ENCODE assay signal across 14 cellular contexts in genomic region chr16:3882531-3882930, GRCh38. TPM values are rescaled to one million over a fixed set of nuclear protein-coding genes. Genes with fewer than 3 reads are reported as not detected.
DNase-seq lines count a peak whose midpoint lies in the region; ATAC-seq lines count a peak whose summit lies in the region.
"Had no signal": no experiment of that assay in that cellular context is flagged by ENCODE, and none has a peak within 500 bp of the region (broad histone marks: within the 10 kb centered on the region; RNA-seq: fewer than 3 reads in every experiment).

No MANE protein-coding gene starts in this region.

- DNase-seq in T-helper 2 cell treated with Interferon-gamma antibody and Interleukin-4, amounts not matched to agents 5 μg/mL and 100 μg/mL, for 36 hours (ENCODE audit: low spot score): no peak
- DNase-seq in T-helper 2 cell (no peak), HAP-1 (ENCODE audit: low spot score in 2 of 2) (peak; percentile 73 to 91), NCI-H748 (lab: John Stamatoyannopoulos, UW; ENCODE audit: unreplicated experiment) (no peak), aorta (no peak)
- no peak for DNase-seq in natural killer cell treated with Interleukin-12 subunit alpha and Interleukin-12 subunit beta and Interleukin-15 and Interleukin-18, amount 100 ng/mL, for 72 hours (ENCODE audit: low spot score)
- DNase-seq: left ventricle myocardium superior; MV-4-11; stimulated activated CD4-positive, alpha-beta T cell treated with anti-CD3 and anti-CD28 coated beads, Interleukin-2, amount 100 ng/mL, for 24 hours; stimulated activated CD8-positive, alpha-beta memory T cell treated with anti-CD3 and anti-CD28 coated beads, Interleukin-4, amount 100 ng/mL, for 48 hours; upper lobe of left lung had no signal

- in situ Hi-C loops in HAP-1 (cut with MboI; ENCODE audit: low sequenced_read_pairs): no loop called here

- WGBS in aorta, 2 donors: 87 to 89% methylated on average over 3 of the region's 3 CpGs

- H3K4me1 ChIP-seq in HAP-1: peaks cover 26% of the 10 kb centered on the region
- H3K4me1 ChIP-seq in aorta (ENCODE audit: control insufficient read depth in 1 of 2, insufficient read depth in 2 of 2, low read length in 2 of 2): no peaks in the 10 kb centered on the region

- peaks cover 4% of the 10 kb centered on the region for H3K9me3 Mint-ChIP-seq in T-helper 2 cell treated with Interferon-gamma antibody and Interleukin-4, amounts not matched to agents 5 μg/mL and 100 μg/mL, for 36 hours
- no peaks in the 10 kb centered on the region for H3K9me3 Mint-ChIP-seq in activated naive CD8-positive, alpha-beta T cell (ENCODE audit: low read depth)
- no peaks in the 10 kb centered on the region for H3K9me3 Mint-ChIP-seq in natural killer cell treated with Interleukin-12 subunit alpha and Interleukin-12 subunit beta and Interleukin-15 and Interleukin-18, amount 100 ng/mL, for 72 hours

- H3K36me3 Mint-ChIP-seq in T-helper 2 cell treated with Interferon-gamma antibody and Interleukin-4, amounts not matched to agents 5 μg/mL and 100 μg/mL, for 36 hours (ENCODE audit: low read depth): peaks cover 15% of the 10 kb centered on the region
- H3K36me3 Mint-ChIP-seq in activated naive CD8-positive, alpha-beta T cell: peaks cover 3% of the 10 kb centered on the region
- H3K36me3 Mint-ChIP-seq in natural killer cell treated with Interleukin-12 subunit alpha and Interleukin-12 subunit beta and Interleukin-15 and Interleukin-18, amount 100 ng/mL, for 72 hours: peaks cover 18% of the 10 kb centered on the region

- H3K27ac ChIP-seq in aorta (ENCODE audit: low read depth in 1 of 2, low read length in 2 of 2): no peak overlapping the region
- H3K27ac ChIP-seq: right atrium auricular region, upper lobe of left lung had no signal

- H3K27me3 Mint-ChIP-seq in T-helper 2 cell treated with Interferon-gamma antibody and Interleukin-4, amounts not matched to agents 5 μg/mL and 100 μg/mL, for 36 hours (ENCODE audit: low read depth): peaks cover 4% of the 10 kb centered on the region
- peaks cover 1% of the 10 kb centered on the region for H3K27me3 Mint-ChIP-seq in activated naive CD8-positive, alpha-beta T cell
- peaks cover 8 to 11% of the 10 kb centered on the region in 2 donors for H3K27me3 Mint-ChIP-seq in natural killer cell treated with Interleukin-12 subunit alpha and Interleukin-12 subunit beta and Interleukin-15 and Interleukin-18, amount 100 ng/mL, for 72 hours

- peaks cover 17% of the 10 kb centered on the region for H3K4me1 Mint-ChIP-seq in T-helper 2 cell treated with Interferon-gamma antibody and Interleukin-4, amounts not matched to agents 5 μg/mL and 100 μg/mL, for 36 hours (ENCODE audit: low read depth)
- peaks cover 22% of the 10 kb centered on the region for H3K4me1 Mint-ChIP-seq in activated naive CD8-positive, alpha-beta T cell (ENCODE audit: low read depth)
- H3K4me1 Mint-ChIP-seq in natural killer cell treated with Interleukin-12 subunit alpha and Interleukin-12 subunit beta and Interleukin-15 and Interleukin-18, amount 100 ng/mL, for 72 hours (ENCODE audit: low read depth in 2 of 2): peaks cover 28 to 29% of the 10 kb centered on the region in 2 donors

- intact Hi-C loops in aorta (cut with DNase I): no loop called here

- ATAC-seq in natural killer cell treated with Interleukin-12 subunit alpha and Interleukin-12 subunit beta and Interleukin-15 and Interleukin-18, amount 100 ng/mL, for 72 hours: no peak
- no peak for ATAC-seq in HG02884 (IDR thresholded peaks at IDR 0.05; ENCODE audit: unreplicated experiment)
- no peak for ATAC-seq in aorta (ENCODE audit: low FRiP score)
- ATAC-seq: left ventricle myocardium superior had no signal

- no peaks in the 10 kb centered on the region; the same call in 1 of the 2 replicates for H3K36me3 ChIP-seq in HAP-1 (replicated peaks)
- no peaks in the 10 kb centered on the region for H3K36me3 ChIP-seq in aorta (ENCODE audit: control insufficient read depth in 1 of 2, insufficient read depth in 2 of 2, low read length in 1 of 2)
- H3K36me3 ChIP-seq: right atrium auricular region, upper lobe of left lung had no signal

- no peak overlapping the region for H3K27ac Mint-ChIP-seq in T-helper 2 cell treated with Interferon-gamma antibody and Interleukin-4, amounts not matched to agents 5 μg/mL and 100 μg/mL, for 36 hours
- H3K27ac Mint-ChIP-seq in activated naive CD8-positive, alpha-beta T cell: peak overlapping the region; percentile 42
- H3K27ac Mint-ChIP-seq in natural killer cell treated with Interleukin-12 subunit alpha and Interleukin-12 subunit beta and Interleukin-15 and Interleukin-18, amount 100 ng/mL, for 72 hours: peak overlapping the region; percentile 78 to 86

- H3K4me3 Mint-ChIP-seq in T-helper 2 cell treated with Interferon-gamma antibody and Interleukin-4, amounts not matched to agents 5 μg/mL and 100 μg/mL, for 36 hours: peak overlapping the region; percentile 54
- peak overlapping the region; percentile 62 for H3K4me3 Mint-ChIP-seq in activated naive CD8-positive, alpha-beta T cell
- peak overlapping the region; percentile 77 for H3K4me3 Mint-ChIP-seq in natural killer cell treated with Interleukin-12 subunit alpha and Interleukin-12 subunit beta and Interleukin-15 and Interleukin-18, amount 100 ng/mL, for 72 hours

- H3K9me3 ChIP-seq in HAP-1 (0 out of 2 replicates have a peak, but pooled peaks cover 7% of the 10 kb centered on the region), aorta (ENCODE audit: control insufficient read depth, low read length) (no peaks in the 10 kb centered on the region)
- H3K9me3 ChIP-seq: right atrium auricular region, upper lobe of left lung had no signal

- H3K4me3 ChIP-seq in HAP-1 (no peak overlapping the region), aorta (ENCODE audit: low read length in 2 of 2) (no peak overlapping the region)
- H3K4me3 ChIP-seq: right atrium auricular region, upper lobe of left lung had no signal

- H3K27me3 ChIP-seq in HAP-1 (ENCODE audit: low read depth) (no peaks in the 10 kb centered on the region), aorta (ENCODE audit: control insufficient read depth in 1 of 2, insufficient read depth in 2 of 2, low read length in 1 of 2) (no peaks in the 10 kb centered on the region)
- H3K27me3 ChIP-seq: right atrium auricular region, upper lobe of left lung had no signal

RNA-seq across cellular contexts. Expression of gene CREBBP, which starts 2.0 kb away (rescaled TPM):
- 10 to 100 TPM; 76.2 to 90.3 TPM for total RNA-seq in natural killer cell treated with Interleukin-12 subunit alpha and Interleukin-12 subunit beta and Interleukin-15 and Interleukin-18, amount 100 ng/mL, for 72 hours
- 100 to 1,000 TPM in 1 of 2 donors, 10 to 100 TPM in 1; 80.4 to 103 TPM for total RNA-seq in aorta
- polyA plus RNA-seq in aorta: 10 to 100 TPM in 1 of 2 donors, 1 to 10 TPM in 1; 5.4 to 41.6 TPM

Comparison
In these comparisons a context has a peak if more than half of its experiments do, and no peak if none do; other contexts are left out.
1. DNase-seq: peak in HAP-1 (2 of 2); none in T-helper 2 cell treated with Interferon-gamma antibody and Interleukin-4, amounts not matched to agents 5 μg/mL and 100 μg/mL, for 36 hours (single experiment), T-helper 2 cell (0 of 5), natural killer cell treated with Interleukin-12 subunit alpha and Interleukin-12 subunit beta and Interleukin-15 and Interleukin-18, amount 100 ng/mL, for 72 hours (single experiment), NCI-H748 (single experiment) and aorta (0 of 2).
2. Peak in every context shown above with its lines, with median percentiles within 50 percentile points of each other: H3K4me3 Mint-ChIP-seq.